ENCODE assay signal across 7 cellular contexts in the genomic region with DNA sequence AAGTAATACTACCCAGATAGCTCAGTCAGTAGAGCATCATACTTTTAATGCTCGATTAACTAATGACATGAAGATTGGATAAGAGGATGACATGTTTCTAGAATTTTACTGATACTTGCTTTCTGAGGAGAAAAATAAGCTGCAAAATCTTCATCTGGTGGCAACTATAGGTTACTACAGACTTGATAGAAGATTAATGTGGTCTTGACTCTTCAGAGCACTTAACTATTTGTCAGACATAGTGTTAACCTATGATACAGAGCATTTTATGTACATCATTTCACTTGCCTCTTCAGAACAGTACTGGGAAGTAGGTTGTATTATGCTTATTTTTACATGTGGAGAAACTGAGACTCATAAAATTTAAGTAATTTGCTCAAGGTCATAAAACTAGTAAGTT.
"Had no signal": no experiment of that assay in that cellular context is flagged by ENCODE, and none has a peak within 500 bp of the region (broad histone marks: within the 10 kb centered on the region; RNA-seq: fewer than 3 reads in every experiment).

No MANE protein-coding gene starts in this region.

- H2AFZ ChIP-seq: GM23338 had no signal

- H3K4me3 ChIP-seq: GM23338, HAP-1 had no signal

- H3K9me3 Mint-ChIP-seq: GM23338, IgD-negative memory B cell had no signal

- H3K27ac Mint-ChIP-seq: GM23338, IgD-negative memory B cell had no signal

- H3K4me3 Mint-ChIP-seq: GM23338, IgD-negative memory B cell had no signal

- H3K27me3 Mint-ChIP-seq: IgD-negative memory B cell had no signal

- H3K9me3 ChIP-seq: HAP-1 had no signal

- DNase-seq: H7, KG1 had no signal

- ATAC-seq: GM23338, HCT116, HepG2 had no signal

- H3K4me2 ChIP-seq: GM23338 had no signal

- H3K4me1 Mint-ChIP-seq: GM23338, IgD-negative memory B cell had no signal
